ENCODE assay signal across 13 cellular contexts in genomic region chr17:76153640-76154039, GRCh38. TPM values are rescaled to one million over a fixed set of nuclear protein-coding genes. Genes with fewer than 3 reads are reported as not detected.
DNase-seq lines count a peak whose midpoint lies in the region; ATAC-seq and TF ChIP-seq lines count a peak whose summit lies in the region.
"Had no signal": no experiment of that assay in that cellular context is flagged by ENCODE, and none has a peak within 500 bp of the region (broad histone marks: within the 10 kb centered on the region; RNA-seq: fewer than 3 reads in every experiment).

No MANE protein-coding gene starts in this region.

- H3K4me1 Mint-ChIP-seq in GM23338 (peaks cover 33% of the 10 kb centered on the region), brain (peaks cover 8% of the 10 kb centered on the region)

- 86% methylated on average over 5 of the region's 5 CpGs for WGBS in mesenchymal stem cell
- 85 to 93% (median 89%) methylated on average over 4 to 5 of the region's 5 CpGs for WGBS in adrenal gland, 4 donors

- no peak overlapping the region for H3K4me3 ChIP-seq in AG10803 (ENCODE audit: low read length)
- no peak overlapping the region for H3K4me3 ChIP-seq in GM23338
- no peak overlapping the region for H3K4me3 ChIP-seq in mesenchymal stem cell (ENCODE audit: insufficient read depth in 1 of 2, low read depth in 1 of 2, low read length in 2 of 2)
- H3K4me3 ChIP-seq in adrenal gland: no peak overlapping the region
- H3K4me3 ChIP-seq: right lobe of liver had no signal

- H3K18ac ChIP-seq in mesenchymal stem cell (ENCODE audit: low read depth in 1 of 2, low read length in 2 of 2): no peak overlapping the region

- peaks cover 2% of the 10 kb centered on the region; the same call in 1 of the 2 replicates for H3F3A ChIP-seq in GM23338 (replicated peaks; ENCODE audit: low read depth)

- H3K27me3 ChIP-seq in GM23338 (ENCODE audit: insufficient read depth) (no peaks in the 10 kb centered on the region), mesenchymal stem cell (ENCODE audit: control insufficient read depth in 1 of 2, insufficient read depth in 1 of 2, low read length in 2 of 2) (peaks cover 0 to 38% of the 10 kb centered on the region in 2 experiments), adrenal gland (no peaks in the 10 kb centered on the region)
- H3K27me3 ChIP-seq: right lobe of liver had no signal

- no peak overlapping the region for H2BK12ac ChIP-seq in mesenchymal stem cell (ENCODE audit: low read length in 2 of 2)

- no peak for TF ChIP-seq POLR2A in adrenal gland (IDR thresholded peaks at IDR 0.05)

- intact Hi-C loops in adrenal gland (cut with DNase I): no loop called here

- no peaks in the 10 kb centered on the region for H3K79me2 ChIP-seq in GM23338 (replicated peaks; ENCODE audit: insufficient read depth)

- no peak overlapping the region for H3K14ac ChIP-seq in mesenchymal stem cell (ENCODE audit: low read length in 2 of 2)

- H3K4me3 Mint-ChIP-seq in GM23338 (no peak overlapping the region), brain (no peak overlapping the region)
- H3K4me3 Mint-ChIP-seq: central memory CD8-positive, alpha-beta T cell had no signal

- peak; percentile 59 for ATAC-seq in GM23338
- ATAC-seq in GM19397 (IDR thresholded peaks at IDR 0.05; ENCODE audit: unreplicated experiment): no peak
- no peak for ATAC-seq in HG03460 (IDR thresholded peaks at IDR 0.05; ENCODE audit: unreplicated experiment)
- ATAC-seq: right lobe of liver had no signal

- peaks cover 8% of the 10 kb centered on the region for H3K4me1 ChIP-seq in GM23338 (ENCODE audit: insufficient read depth)
- H3K4me1 ChIP-seq in mesenchymal stem cell (ENCODE audit: control insufficient read depth, insufficient read depth, low read depth, low read length): no peaks in the 10 kb centered on the region
- no peaks in the 10 kb centered on the region for H3K4me1 ChIP-seq in adrenal gland (replicated peaks in 1 of 2)

- no peaks in the 10 kb centered on the region for H3K9me3 ChIP-seq in mesenchymal stem cell (ENCODE audit: control insufficient read depth, low read length)
- no peaks in the 10 kb centered on the region for H3K9me3 ChIP-seq in adrenal gland (replicated peaks in 1 of 3)
- H3K9me3 ChIP-seq: right lobe of liver had no signal

- H3K23ac ChIP-seq in mesenchymal stem cell (ENCODE audit: low read length in 2 of 2): no peak overlapping the region

- H3K4me2 ChIP-seq in GM23338 (no peak overlapping the region), mesenchymal stem cell (ENCODE audit: low read length, poor library complexity, severe bottlenecking) (no peak overlapping the region)

- 0 out of 2 replicates have a peak overlapping the region, but pooled peaks have one; percentile 14 for H2AFZ ChIP-seq in GM23338
- H2AFZ ChIP-seq in mesenchymal stem cell (ENCODE audit: low read depth, low read length): no peak overlapping the region

- no peak overlapping the region for H3K27ac ChIP-seq in GM23338 (ENCODE audit: low read depth)
- H3K27ac ChIP-seq in mesenchymal stem cell (ENCODE audit: low read length, poor library complexity, severe bottlenecking): no peak overlapping the region
- no peak overlapping the region for H3K27ac ChIP-seq in adrenal gland
- H3K27ac ChIP-seq: right lobe of liver had no signal

- no peaks in the 10 kb centered on the region for H4K20me1 ChIP-seq in GM23338 (replicated peaks; ENCODE audit: insufficient read depth)

- H3K4ac ChIP-seq in mesenchymal stem cell (ENCODE audit: low read depth in 1 of 2, low read length in 2 of 2): no peak overlapping the region

- H3K27ac Mint-ChIP-seq in GM23338: no peak overlapping the region
- H3K27ac Mint-ChIP-seq in brain: peak overlapping the region; percentile 19 to 80 (median 74)

- no peak overlapping the region for H2BK5ac ChIP-seq in mesenchymal stem cell (ENCODE audit: low read depth, low read length, poor library complexity, severe bottlenecking)

- no peaks in the 10 kb centered on the region for H3K9me2 ChIP-seq in GM23338 (ENCODE audit: insufficient read depth)

- H3K36me3 Mint-ChIP-seq in GM23338 (ENCODE audit: low read depth): peaks cover 8% of the 10 kb centered on the region; the same call in 2 of the 3 replicates
- H3K36me3 Mint-ChIP-seq in brain: peaks cover 24% of the 10 kb centered on the region

- no peak overlapping the region for H3K9ac ChIP-seq in mesenchymal stem cell (ENCODE audit: low read length)

- DNase-seq in AG10803 (ENCODE audit: low read depth) (peak; percentile 11), GM23338 (ENCODE audit: low spot score) (peak; percentile 67), mesenchymal stem cell (peak; percentile 27), adrenal gland (no peak)
- no peak for DNase-seq in stimulated activated CD4-positive, alpha-beta T cell treated with anti-CD3 and anti-CD28 coated beads, Interleukin-15, amount 100 ng/mL, for 24 hours
- DNase-seq: activated CD4-positive, alpha-beta T cell treated with anti-CD3 and anti-CD28 coated beads, Interleukin-2, amount 50 U/mL, for 48 hours; Calu3 had no signal

- no peak overlapping the region for H4K8ac ChIP-seq in mesenchymal stem cell (ENCODE audit: low read length)

- no peaks in the 10 kb centered on the region for H3K27me3 Mint-ChIP-seq in GM23338 (ENCODE audit: insufficient read depth, low read depth, poor library complexity)
- no peaks in the 10 kb centered on the region for H3K27me3 Mint-ChIP-seq in brain
- H3K27me3 Mint-ChIP-seq: central memory CD8-positive, alpha-beta T cell had no signal

- TF ChIP-seq CTCF in AG10803 (conservative IDR thresholded peaks at IDR 0.05; ENCODE audit: low read length) (peak; percentile 31), GM23338 (conservative IDR thresholded peaks at IDR 0.05; ENCODE audit: low read depth in 2 of 2) (peak; percentile 46 to 55), brain (conservative IDR thresholded peaks at IDR 0.05) (peak in 1 of 2 experiments; percentile 32), adrenal gland (IDR thresholded peaks at IDR 0.05) (no peak)

- H3K79me1 ChIP-seq in mesenchymal stem cell (replicated peaks; ENCODE audit: low read length, poor library complexity, severe bottlenecking): no peaks in the 10 kb centered on the region

- no peaks in the 10 kb centered on the region for H3K36me3 ChIP-seq in GM23338 (ENCODE audit: insufficient read depth)
- H3K36me3 ChIP-seq in mesenchymal stem cell (ENCODE audit: control insufficient read depth in 1 of 2, insufficient read depth in 2 of 2, low read depth in 1 of 2, low read length in 2 of 2): peaks cover 0 to 46% of the 10 kb centered on the region in 2 experiments
- H3K36me3 ChIP-seq in adrenal gland (replicated peaks in 1 of 2): no peaks in the 10 kb centered on the region
- H3K36me3 ChIP-seq: right lobe of liver had no signal

- no peak overlapping the region for H2AK5ac ChIP-seq in mesenchymal stem cell (ENCODE audit: low read length, severe bottlenecking)

- H3K9me3 Mint-ChIP-seq in GM23338 (no peaks in the 10 kb centered on the region), brain (no peaks in the 10 kb centered on the region)
- H3K9me3 Mint-ChIP-seq: central memory CD8-positive, alpha-beta T cell had no signal

- H4K91ac ChIP-seq in mesenchymal stem cell (ENCODE audit: low read length): no peak overlapping the region

- H2BK120ac ChIP-seq in mesenchymal stem cell (ENCODE audit: low read depth, low read length): no peak overlapping the region

- no peak overlapping the region for H2BK15ac ChIP-seq in mesenchymal stem cell (ENCODE audit: low read depth, poor library complexity, severe bottlenecking)

TF ChIP-seq in GM23338, 12 proteins besides CTCF, POLR2A, EP300 and RAD21 (continues in another document):
- TF ChIP-seq CREB1 (CRISPR knock-in tag; IDR thresholded peaks at IDR 0.05; ENCODE audit: low read depth) (no peak), ZNF331 (CRISPR knock-in tag; IDR thresholded peaks at IDR 0.05; ENCODE audit: low read depth) (no peak), EZH2phosphoT487 (IDR thresholded peaks at IDR 0.05; ENCODE audit: unreplicated experiment) (no peak)
- TF ChIP-seq, protein P1, sequence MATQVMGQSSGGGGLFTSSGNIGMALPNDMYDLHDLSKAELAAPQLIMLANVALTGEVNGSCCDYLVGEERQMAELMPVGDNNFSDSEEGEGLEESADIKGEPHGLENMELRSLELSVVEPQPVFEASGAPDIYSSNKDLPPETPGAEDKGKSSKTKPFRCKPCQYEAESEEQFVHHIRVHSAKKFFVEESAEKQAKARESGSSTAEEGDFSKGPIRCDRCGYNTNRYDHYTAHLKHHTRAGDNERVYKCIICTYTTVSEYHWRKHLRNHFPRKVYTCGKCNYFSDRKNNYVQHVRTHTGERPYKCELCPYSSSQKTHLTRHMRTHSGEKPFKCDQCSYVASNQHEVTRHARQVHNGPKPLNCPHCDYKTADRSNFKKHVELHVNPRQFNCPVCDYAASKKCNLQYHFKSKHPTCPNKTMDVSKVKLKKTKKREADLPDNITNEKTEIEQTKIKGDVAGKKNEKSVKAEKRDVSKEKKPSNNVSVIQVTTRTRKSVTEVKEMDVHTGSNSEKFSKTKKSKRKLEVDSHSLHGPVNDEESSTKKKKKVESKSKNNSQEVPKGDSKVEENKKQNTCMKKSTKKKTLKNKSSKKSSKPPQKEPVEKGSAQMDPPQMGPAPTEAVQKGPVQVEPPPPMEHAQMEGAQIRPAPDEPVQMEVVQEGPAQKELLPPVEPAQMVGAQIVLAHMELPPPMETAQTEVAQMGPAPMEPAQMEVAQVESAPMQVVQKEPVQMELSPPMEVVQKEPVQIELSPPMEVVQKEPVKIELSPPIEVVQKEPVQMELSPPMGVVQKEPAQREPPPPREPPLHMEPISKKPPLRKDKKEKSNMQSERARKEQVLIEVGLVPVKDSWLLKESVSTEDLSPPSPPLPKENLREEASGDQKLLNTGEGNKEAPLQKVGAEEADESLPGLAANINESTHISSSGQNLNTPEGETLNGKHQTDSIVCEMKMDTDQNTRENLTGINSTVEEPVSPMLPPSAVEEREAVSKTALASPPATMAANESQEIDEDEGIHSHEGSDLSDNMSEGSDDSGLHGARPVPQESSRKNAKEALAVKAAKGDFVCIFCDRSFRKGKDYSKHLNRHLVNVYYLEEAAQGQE (IDR thresholded peaks at IDR 0.05; ENCODE audit: unreplicated experiment): no peak

RNA-seq across cellular contexts. Expression of gene FOXJ1, which starts 12.6 kb away (rescaled TPM):
- total RNA-seq in GM23338 (2014; rRNA removed; shearing (Covaris generic)): 8.7 and 12.3 TPM in 2 replicates
- polyA plus RNA-seq in GM23338 (2016; fragmentation: Nextera tagmentation; extraction: Ambion mirVana) (2.3 and 2.8 TPM in 2 replicates), brain (ENCODE audit: insufficient read depth, low read depth, low replicate concordance) (2.4 TPM), adrenal gland (under 1 TPM in 1 of 3 donors, not detected in 2; 0.07 TPM)
- not detected for polyA plus RNA-seq in mesenchymal stem cell (2013, experiment 1 of 2)
- polyA plus RNA-seq in mesenchymal stem cell (2013, experiment 2 of 2): not detected
- under 1 TPM in 1 of 8 donors, not detected in 7; 0.18 TPM for total RNA-seq in adrenal gland
- total RNA-seq: Calu3, lung microvascular endothelial cell had no signal

RNA-seq across cellular contexts. Expression of gene EXOC7, which starts 50.1 kb away (rescaled TPM):
- 65.9 and 75.4 TPM in 2 replicates for total RNA-seq in GM23338 (2014; rRNA removed; shearing (Covaris generic))
- 77.4 and 77.5 TPM in 2 replicates for polyA plus RNA-seq in GM23338 (2016; fragmentation: Nextera tagmentation; extraction: Ambion mirVana)
- 92.0 TPM for polyA plus RNA-seq in brain (ENCODE audit: insufficient read depth, low read depth, low replicate concordance)
- polyA plus RNA-seq in mesenchymal stem cell (2013, experiment 1 of 2): 87.1 TPM
- polyA plus RNA-seq in mesenchymal stem cell (2013, experiment 2 of 2): 86.9 TPM
- total RNA-seq in adrenal gland: 100 to 1,000 TPM in 4 of 8 donors, 10 to 100 TPM in 4; 65.7 to 145 (median 94.5) TPM
- polyA plus RNA-seq in adrenal gland: 100 to 1,000 TPM in 1 of 3 donors, 10 to 100 TPM in 2; 70.0 to 115 (median 89.5) TPM

Comparison
In these comparisons a context has a peak if more than half of its experiments do, and no peak if none do; other contexts are left out.
1. DNase-seq: peak in AG10803 (single experiment), GM23338 (single experiment) and mesenchymal stem cell (single experiment); none in stimulated activated CD4-positive, alpha-beta T cell treated with anti-CD3 and anti-CD28 coated beads, Interleukin-15, amount 100 ng/mL, for 24 hours (single experiment) and adrenal gland (0 of 7).
2. CTCF ChIP-seq: peak in AG10803 (single experiment) and GM23338 (2 of 2); none in adrenal gland (0 of 6).